8 cellular contexts compared by ENCODE assay signal in the genomic region with DNA sequence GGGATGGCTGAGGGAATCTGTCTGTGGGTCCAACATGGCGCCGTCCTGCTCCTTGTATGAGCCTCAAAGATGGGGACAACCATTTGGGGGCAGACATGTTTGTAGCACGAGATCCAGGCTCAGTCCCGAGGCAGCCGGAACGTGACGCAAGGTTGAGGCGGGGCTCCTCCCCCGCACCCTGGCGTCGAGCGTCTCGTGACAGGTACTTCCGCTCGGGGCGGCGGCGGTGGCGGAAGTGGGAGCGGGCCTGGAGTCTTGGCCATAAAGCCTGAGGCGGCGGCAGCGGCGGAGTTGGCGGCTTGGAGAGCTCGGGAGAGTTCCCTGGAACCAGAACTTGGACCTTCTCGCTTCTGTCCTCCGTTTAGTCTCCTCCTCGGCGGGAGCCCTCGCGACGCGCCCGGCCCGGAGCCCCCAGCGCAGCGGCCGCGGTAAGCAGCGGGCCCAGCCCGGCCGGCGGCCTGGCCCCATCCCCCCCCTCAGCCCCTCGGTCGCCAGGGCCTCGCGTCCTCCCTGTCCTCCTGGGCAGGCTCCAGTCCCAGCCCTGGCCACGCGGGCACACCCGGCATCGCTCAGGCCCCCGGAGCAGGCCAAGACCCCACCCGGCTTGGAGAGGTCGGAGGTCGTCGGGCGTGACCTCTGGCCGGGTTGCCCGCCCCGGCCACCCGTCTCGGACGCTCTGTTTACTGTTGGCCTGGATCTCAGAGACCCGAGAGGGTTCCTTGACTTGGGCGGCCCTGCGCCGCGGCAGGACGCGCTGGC. TPM values are rescaled to one million over a fixed set of nuclear protein-coding genes. Genes with fewer than 3 reads are reported as not detected.
DNase-seq lines count a peak whose midpoint lies in the region; ATAC-seq and TF ChIP-seq lines count a peak whose summit lies in the region.

Gene RAB7A, plus strand, starts transcription at position 252 of the 759 bp plus-strand sequence. CDS start 69,185 bp downstream, outside the sequence.

- H3K79me2 ChIP-seq in OCI-LY3 (ENCODE audit: low read length): peaks cover 59% of the 10 kb centered on the region

- peaks cover 11% of the 10 kb centered on the region for H3K27me3 Mint-ChIP-seq in endothelial cell (ENCODE audit: unreplicated experiment)

- peaks cover 3% of the 10 kb centered on the region for H3K36me3 ChIP-seq in OCI-LY3 (replicated peaks; ENCODE audit: low read depth, low read length)

- peak within 1 kb of the TSS; percentile 97 for H3K4me3 ChIP-seq in OCI-LY3 (ENCODE audit: low read length)

- peaks cover 36% of the 10 kb centered on the region for H3K4me1 Mint-ChIP-seq in endothelial cell (ENCODE audit: unreplicated experiment)

- peak within 1 kb of the TSS; percentile 91 for H3K9ac ChIP-seq in OCI-LY3 (ENCODE audit: low read length)

- peak within 1 kb of the TSS; percentile 69 for H3K27ac ChIP-seq in OCI-LY3 (ENCODE audit: low read length)

- DNase-seq in D341Med (ENCODE audit: low spot score) (peak; percentile 98), HuH-7 (ENCODE audit: low spot score) (peak; percentile 97), endothelial cell (ENCODE audit: low spot score) (peak; percentile 97), midbrain (lab: John Stamatoyannopoulos, UW) (peak; percentile 99)
- DNase-seq in activated CD8-positive, alpha-beta memory T cell treated with anti-CD3 and anti-CD28 coated beads, Interleukin-2, amount 50 U/mL, for 48 hours: peak; percentile 98
- peak; percentile 93 to 94 for DNase-seq in stimulated activated CD8-positive, alpha-beta memory T cell treated with anti-CD3 and anti-CD28 coated beads, Interleukin-2, amount 100 ng/mL, for 1 hour (ENCODE audit: low read depth in 2 of 2)

- no peak for TF ChIP-seq CTCF in OCI-LY3 (IDR thresholded peaks at IDR 0.05; ENCODE audit: low read depth, low read length)
- no peak for TF ChIP-seq CTCF in endothelial cell (IDR thresholded peaks at IDR 0.05; ENCODE audit: unreplicated experiment)

- H3K4me2 ChIP-seq in OCI-LY3 (ENCODE audit: low read length): peak within 1 kb of the TSS; percentile 85

- H3K9me3 Mint-ChIP-seq in endothelial cell (ENCODE audit: unreplicated experiment): no peaks in the 10 kb centered on the region

- peak; percentile 90 for ATAC-seq in GM21515 (IDR thresholded peaks at IDR 0.05; ENCODE audit: unreplicated experiment)

- peak within 1 kb of the TSS; percentile 89 for H2AFZ ChIP-seq in OCI-LY3 (ENCODE audit: low read depth, low read length)

- no peaks in the 10 kb centered on the region for H3K9me3 ChIP-seq in OCI-LY3 (ENCODE audit: insufficient read depth, low read length)

- H3K27ac Mint-ChIP-seq in endothelial cell (ENCODE audit: unreplicated experiment): peak within 1 kb of the TSS; percentile 91

- no peaks in the 10 kb centered on the region for H3K27me3 ChIP-seq in OCI-LY3 (ENCODE audit: low read depth, low read length)

- H3K4me3 Mint-ChIP-seq in endothelial cell (ENCODE audit: unreplicated experiment): peak within 1 kb of the TSS; percentile 98

- H4K20me1 ChIP-seq in OCI-LY3 (ENCODE audit: insufficient read depth, low read length): peaks cover 43% of the 10 kb centered on the region

- H3K4me1 ChIP-seq in OCI-LY3 (ENCODE audit: low read length): peaks cover 42% of the 10 kb centered on the region

- peaks cover 9% of the 10 kb centered on the region for H3K36me3 Mint-ChIP-seq in endothelial cell (ENCODE audit: low read depth, unreplicated experiment)

RNA-seq across cellular contexts. Expression of gene RAB7A, which starts in this region (rescaled TPM):
- total RNA-seq in endothelial cell (ENCODE audit: unreplicated experiment): 155 TPM

Comparison
In these comparisons a context has a peak if more than half of its experiments do, and no peak if none do; other contexts are left out.
1. Peak in every context shown above with its lines: DNase-seq, ATAC-seq, H3K4me3 ChIP-seq and H3K27ac ChIP-seq.